ENCODE assay signal across 1 cellular context in the genomic region with DNA sequence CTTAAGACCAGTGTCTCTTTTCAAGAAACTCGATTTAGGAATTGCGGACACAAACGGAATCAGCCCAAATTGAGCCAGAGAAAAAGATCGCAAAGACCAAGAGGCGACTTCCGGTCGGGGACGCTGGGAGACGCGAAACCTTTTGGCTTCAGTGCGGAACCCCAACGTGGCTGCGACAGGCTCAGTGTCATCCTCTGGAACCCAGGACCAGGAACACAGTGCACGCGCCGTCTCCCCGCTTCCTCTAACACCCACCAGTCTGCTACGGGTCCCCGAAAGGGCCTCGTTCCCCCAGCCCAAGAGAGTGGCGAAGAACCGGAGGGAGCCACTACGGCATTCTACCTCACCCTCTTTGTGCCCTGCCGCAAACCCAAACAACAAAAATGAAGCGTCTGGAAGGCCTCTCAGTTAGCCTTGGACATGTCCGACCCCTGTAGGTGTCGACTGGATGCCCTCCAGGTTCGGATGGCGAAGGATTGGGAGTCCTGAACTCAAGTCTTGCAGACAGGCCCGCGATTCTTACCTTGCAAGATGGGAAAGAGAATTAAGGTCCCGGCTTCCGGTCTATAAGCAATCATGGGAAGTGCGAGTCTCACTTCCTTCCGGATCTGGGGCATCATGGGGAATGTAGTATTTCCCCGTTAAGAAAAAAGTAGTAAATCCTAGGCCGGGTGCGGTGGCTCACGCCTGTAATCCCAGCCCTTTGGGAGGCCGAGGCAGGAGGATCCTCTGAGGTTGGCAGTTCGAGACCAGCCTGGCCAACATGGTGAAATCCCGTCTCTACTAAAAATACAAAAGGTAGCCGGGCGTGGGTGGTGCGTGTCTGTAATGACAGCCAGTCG.
TF ChIP-seq lines count a peak whose summit lies in the region.

Gene RPL6 (minus strand): TSS at position 542 of the 842 bp plus-strand sequence. CDS start 949 bp downstream, outside the sequence.

TF ChIP-seq in K562, 482 proteins besides CTCF, POLR2A, EP300 and RAD21 (continued from another document and continues in another):
- TF ChIP-seq ETS2 (tag; IDR thresholded peaks at IDR 0.05; ENCODE audit: borderline replicate concordance, poor library complexity, severe bottlenecking), result no peak
- no peak for TF ChIP-seq GATA2 (CRISPR knock-in tag; IDR thresholded peaks at IDR 0.05)
- TF ChIP-seq SMAD4 (CRISPR knock-in tag; conservative IDR thresholded peaks at IDR 0.05), result no peak
- TF ChIP-seq DLX4 (CRISPR knock-in tag; IDR thresholded peaks at IDR 0.05), result no peak
- no peak for TF ChIP-seq TSC22D4 (tag; IDR thresholded peaks at IDR 0.05)
- TF ChIP-seq PHTF2 (CRISPR knock-in tag; IDR thresholded peaks at IDR 0.05), result no peak
- no peak for TF ChIP-seq ATF1 (CRISPR knock-in tag; IDR thresholded peaks at IDR 0.05)
- TF ChIP-seq ATF1 (tag; IDR thresholded peaks at IDR 0.05), result peak; percentile 68
- TF ChIP-seq SMARCC2 (IDR thresholded peaks at IDR 0.05; ENCODE audit: low read depth), result no peak
- no peak for TF ChIP-seq CEBPG (CRISPR knock-in tag; IDR thresholded peaks at IDR 0.05)
- TF ChIP-seq CEBPG (tag; conservative IDR thresholded peaks at IDR 0.05 in 1 of 2, IDR thresholded peaks at IDR 0.05 in 1 of 2), result 0 out of 4 replicates have a peak, but pooled peaks of 1 of the 2 experiments have one; percentile 36
- TF ChIP-seq ARHGAP35 (IDR thresholded peaks at IDR 0.05; ENCODE audit: partially characterized antibody), result no peak
- TF ChIP-seq ZMIZ1 (IDR thresholded peaks at IDR 0.05; ENCODE audit: low read depth in 2 of 2, low read length in 2 of 2), result 0 out of 4 replicates have a peak, but pooled peaks of 1 of the 2 experiments have one; percentile 64
- TF ChIP-seq ZNF316 (IDR thresholded peaks at IDR 0.05), result 0 out of 2 replicates have a peak, but pooled peaks have one; percentile 20
- TF ChIP-seq NCOA2 (IDR thresholded peaks at IDR 0.05; ENCODE audit: partially characterized antibody in 2 of 2), result no peak
- peak; percentile 47 for TF ChIP-seq CXXC5 (CRISPR knock-in tag; IDR thresholded peaks at IDR 0.05)
- TF ChIP-seq CBX2 (IDR thresholded peaks at IDR 0.05; ENCODE audit: insufficient read depth, low read length, poor library complexity, severe bottlenecking), result no peak
- TF ChIP-seq STAG1 (CRISPR knock-in tag; IDR thresholded peaks at IDR 0.05; ENCODE audit: borderline replicate concordance), result no peak
- TF ChIP-seq MXI1 (IDR thresholded peaks at IDR 0.05; ENCODE audit: low read depth, low read length), result no peak
- no peak for TF ChIP-seq HNRNPUL1 (IDR thresholded peaks at IDR 0.05; ENCODE audit: low read length)
- TF ChIP-seq CHCHD3 (CRISPR knock-in tag; IDR thresholded peaks at IDR 0.05), result no peak
- no peak for TF ChIP-seq ZNF277 (CRISPR knock-in tag; IDR thresholded peaks at IDR 0.05; ENCODE audit: borderline replicate concordance)
- no peak for TF ChIP-seq C11orf30 (IDR thresholded peaks at IDR 0.05; ENCODE audit: low read depth)
- TF ChIP-seq EWSR1 (IDR thresholded peaks at IDR 0.05; ENCODE audit: borderline replicate concordance, low read depth, partially characterized antibody), result no peak
- no peak for TF ChIP-seq ZNF561 (CRISPR knock-in tag; conservative IDR thresholded peaks at IDR 0.05)
- TF ChIP-seq MAFG (tag; conservative IDR thresholded peaks at IDR 0.05), result no peak
- no peak for TF ChIP-seq SMAD1 (IDR thresholded peaks at IDR 0.05; ENCODE audit: low read depth, low read length, partially characterized antibody)
- no peak for TF ChIP-seq AFF4 (CRISPR knock-in tag; IDR thresholded peaks at IDR 0.05)
- peak in 1 of 2 experiments; percentile 21; a peak in 1 of 4 replicates for TF ChIP-seq TBL1XR1 (IDR thresholded peaks at IDR 0.05; ENCODE audit: low read length in 2 of 2)
- no peak; the same call in 1 of the 2 replicates for TF ChIP-seq DMBX1 (CRISPR knock-in tag; IDR thresholded peaks at IDR 0.05; ENCODE audit: borderline replicate concordance)
- TF ChIP-seq XRCC4 (IDR thresholded peaks at IDR 0.05; ENCODE audit: extremely low read depth, insufficient read depth, insufficient read length), result no peak
- peak; percentile 99 for TF ChIP-seq BRD4 (IDR thresholded peaks at IDR 0.05)
- TF ChIP-seq OTX1 (CRISPR knock-in tag; IDR thresholded peaks at IDR 0.05), result no peak
- peak; percentile 100 for TF ChIP-seq BRD9 (IDR thresholded peaks at IDR 0.05; ENCODE audit: low read depth, partially characterized antibody)
- TF ChIP-seq PCBP1 (IDR thresholded peaks at IDR 0.05; ENCODE audit: low read depth, low read length, poor library complexity, severe bottlenecking), result no peak
- no peak for TF ChIP-seq ZNF431 (CRISPR knock-in tag; IDR thresholded peaks at IDR 0.05)
- TF ChIP-seq MED1 (CRISPR knock-in tag; IDR thresholded peaks at IDR 0.05; ENCODE audit: borderline replicate concordance), result no peak
- TF ChIP-seq ATF4 (CRISPR knock-in tag; IDR thresholded peaks at IDR 0.05), result no peak
- TF ChIP-seq ZBTB1 (CRISPR knock-in tag; IDR thresholded peaks at IDR 0.05; ENCODE audit: borderline replicate concordance, low read depth), result no peak
- TF ChIP-seq, protein P1, sequence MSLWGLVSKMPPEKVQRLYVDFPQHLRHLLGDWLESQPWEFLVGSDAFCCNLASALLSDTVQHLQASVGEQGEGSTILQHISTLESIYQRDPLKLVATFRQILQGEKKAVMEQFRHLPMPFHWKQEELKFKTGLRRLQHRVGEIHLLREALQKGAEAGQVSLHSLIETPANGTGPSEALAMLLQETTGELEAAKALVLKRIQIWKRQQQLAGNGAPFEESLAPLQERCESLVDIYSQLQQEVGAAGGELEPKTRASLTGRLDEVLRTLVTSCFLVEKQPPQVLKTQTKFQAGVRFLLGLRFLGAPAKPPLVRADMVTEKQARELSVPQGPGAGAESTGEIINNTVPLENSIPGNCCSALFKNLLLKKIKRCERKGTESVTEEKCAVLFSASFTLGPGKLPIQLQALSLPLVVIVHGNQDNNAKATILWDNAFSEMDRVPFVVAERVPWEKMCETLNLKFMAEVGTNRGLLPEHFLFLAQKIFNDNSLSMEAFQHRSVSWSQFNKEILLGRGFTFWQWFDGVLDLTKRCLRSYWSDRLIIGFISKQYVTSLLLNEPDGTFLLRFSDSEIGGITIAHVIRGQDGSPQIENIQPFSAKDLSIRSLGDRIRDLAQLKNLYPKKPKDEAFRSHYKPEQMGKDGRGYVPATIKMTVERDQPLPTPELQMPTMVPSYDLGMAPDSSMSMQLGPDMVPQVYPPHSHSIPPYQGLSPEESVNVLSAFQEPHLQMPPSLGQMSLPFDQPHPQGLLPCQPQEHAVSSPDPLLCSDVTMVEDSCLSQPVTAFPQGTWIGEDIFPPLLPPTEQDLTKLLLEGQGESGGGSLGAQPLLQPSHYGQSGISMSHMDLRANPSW (CRISPR knock-in tag; IDR thresholded peaks at IDR 0.05), result peak; percentile 47; the same call in 1 of the 2 replicates
- TF ChIP-seq, protein P2, sequence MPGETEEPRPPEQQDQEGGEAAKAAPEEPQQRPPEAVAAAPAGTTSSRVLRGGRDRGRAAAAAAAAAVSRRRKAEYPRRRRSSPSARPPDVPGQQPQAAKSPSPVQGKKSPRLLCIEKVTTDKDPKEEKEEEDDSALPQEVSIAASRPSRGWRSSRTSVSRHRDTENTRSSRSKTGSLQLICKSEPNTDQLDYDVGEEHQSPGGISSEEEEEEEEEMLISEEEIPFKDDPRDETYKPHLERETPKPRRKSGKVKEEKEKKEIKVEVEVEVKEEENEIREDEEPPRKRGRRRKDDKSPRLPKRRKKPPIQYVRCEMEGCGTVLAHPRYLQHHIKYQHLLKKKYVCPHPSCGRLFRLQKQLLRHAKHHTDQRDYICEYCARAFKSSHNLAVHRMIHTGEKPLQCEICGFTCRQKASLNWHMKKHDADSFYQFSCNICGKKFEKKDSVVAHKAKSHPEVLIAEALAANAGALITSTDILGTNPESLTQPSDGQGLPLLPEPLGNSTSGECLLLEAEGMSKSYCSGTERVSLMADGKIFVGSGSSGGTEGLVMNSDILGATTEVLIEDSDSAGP (CRISPR knock-in tag; IDR thresholded peaks at IDR 0.05), result peak; percentile 53; the same call in 1 of the 2 replicates
- no peak for TF ChIP-seq SMAD3 (CRISPR knock-in tag; conservative IDR thresholded peaks at IDR 0.05)
- TF ChIP-seq, protein P3, sequence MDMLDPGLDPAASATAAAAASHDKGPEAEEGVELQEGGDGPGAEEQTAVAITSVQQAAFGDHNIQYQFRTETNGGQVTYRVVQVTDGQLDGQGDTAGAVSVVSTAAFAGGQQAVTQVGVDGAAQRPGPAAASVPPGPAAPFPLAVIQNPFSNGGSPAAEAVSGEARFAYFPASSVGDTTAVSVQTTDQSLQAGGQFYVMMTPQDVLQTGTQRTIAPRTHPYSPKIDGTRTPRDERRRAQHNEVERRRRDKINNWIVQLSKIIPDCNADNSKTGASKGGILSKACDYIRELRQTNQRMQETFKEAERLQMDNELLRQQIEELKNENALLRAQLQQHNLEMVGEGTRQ (CRISPR knock-in tag; IDR thresholded peaks at IDR 0.05), result no peak
- 0 out of 2 replicates have a peak, but pooled peaks have one; percentile 8 for TF ChIP-seq E2F3 (CRISPR knock-in tag; IDR thresholded peaks at IDR 0.05)
- TF ChIP-seq, protein P4, sequence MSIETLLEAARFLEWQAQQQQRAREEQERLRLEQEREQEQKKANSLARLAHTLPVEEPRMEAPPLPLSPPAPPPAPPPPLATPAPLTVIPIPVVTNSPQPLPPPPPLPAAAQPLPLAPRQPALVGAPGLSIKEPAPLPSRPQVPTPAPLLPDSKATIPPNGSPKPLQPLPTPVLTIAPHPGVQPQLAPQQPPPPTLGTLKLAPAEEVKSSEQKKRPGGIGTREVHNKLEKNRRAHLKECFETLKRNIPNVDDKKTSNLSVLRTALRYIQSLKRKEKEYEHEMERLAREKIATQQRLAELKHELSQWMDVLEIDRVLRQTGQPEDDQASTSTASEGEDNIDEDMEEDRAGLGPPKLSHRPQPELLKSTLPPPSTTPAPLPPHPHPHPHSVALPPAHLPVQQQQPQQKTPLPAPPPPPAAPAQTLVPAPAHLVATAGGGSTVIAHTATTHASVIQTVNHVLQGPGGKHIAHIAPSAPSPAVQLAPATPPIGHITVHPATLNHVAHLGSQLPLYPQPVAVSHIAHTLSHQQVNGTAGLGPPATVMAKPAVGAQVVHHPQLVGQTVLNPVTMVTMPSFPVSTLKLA (conservative IDR thresholded peaks at IDR 0.05), result peak; percentile 72 to 77; a peak in 2 of 4 replicates
